ENCODE assay signal across 35 cellular contexts in genomic region chr20:37875776-37876175, GRCh38. TPM values are rescaled to one million over a fixed set of nuclear protein-coding genes. Genes with fewer than 3 reads are reported as not detected.
DNase-seq lines count a peak whose midpoint lies in the region; ATAC-seq and TF ChIP-seq lines count a peak whose summit lies in the region.
"Had no signal": no experiment of that assay in that cellular context is flagged by ENCODE, and none has a peak within 500 bp of the region (broad histone marks: within the 10 kb centered on the region; RNA-seq: fewer than 3 reads in every experiment).

No MANE protein-coding gene starts in this region.

- H3K27me3 Mint-ChIP-seq in brain, result no peaks in the 10 kb centered on the region
- H3K27me3 Mint-ChIP-seq in glutamatergic neuron (ENCODE audit: unreplicated experiment), result peaks cover 10% of the 10 kb centered on the region
- H3K27me3 Mint-ChIP-seq: B cell; CD4-positive, alpha-beta memory T cell; CD4-positive, alpha-beta T cell; CD4-positive, CD25-positive, alpha-beta regulatory T cell; CD8-positive, alpha-beta memory T cell had no signal

- H3K4me1 Mint-ChIP-seq in brain, result peaks cover 29% of the 10 kb centered on the region
- peaks cover 31% of the 10 kb centered on the region for H3K4me1 Mint-ChIP-seq in glutamatergic neuron (ENCODE audit: low read depth, unreplicated experiment)
- H3K4me1 Mint-ChIP-seq: B cell; CD14-positive monocyte; CD4-positive, alpha-beta memory T cell; CD4-positive, CD25-positive, alpha-beta regulatory T cell; CD8-positive, alpha-beta memory T cell had no signal

- H3K27me3 ChIP-seq in aorta (ENCODE audit: control insufficient read depth in 1 of 2, insufficient read depth in 2 of 2, low read length in 1 of 2) (no peaks in the 10 kb centered on the region), H7 (ENCODE audit: control insufficient read depth, insufficient read depth, low read length) (no peaks in the 10 kb centered on the region)
- H3K27me3 ChIP-seq: BE2C; BLaER1; BLaER1 treated with 17β-estradiol and CSF1 and Interleukin-3, amounts not matched to agents 10 nM and 100 nM had no signal

- peak overlapping the region in 3 of 5 experiments; percentile 14 to 77 (median 58) for H3K27ac Mint-ChIP-seq in brain
- no peak overlapping the region for H3K27ac Mint-ChIP-seq in glutamatergic neuron (ENCODE audit: unreplicated experiment)
- H3K27ac Mint-ChIP-seq: B cell; CD14-positive monocyte; CD4-positive, alpha-beta memory T cell; CD4-positive, alpha-beta T cell; CD8-positive, alpha-beta T cell had no signal

- H3K9me3 ChIP-seq in aorta (ENCODE audit: control insufficient read depth, low read length), result no peaks in the 10 kb centered on the region
- H3K9me3 ChIP-seq: A549; BE2C; BLaER1; BLaER1 treated with 17β-estradiol and CSF1 and Interleukin-3, amounts not matched to agents 10 nM and 100 nM; Caco-2 had no signal

- H3K4me3 Mint-ChIP-seq in brain (no peak overlapping the region), glutamatergic neuron (ENCODE audit: unreplicated experiment) (peak overlapping the region; percentile 51)
- H3K4me3 Mint-ChIP-seq: B cell; CD14-positive monocyte; CD4-positive, alpha-beta memory T cell; CD4-positive, alpha-beta T cell; CD4-positive, CD25-positive, alpha-beta regulatory T cell; CD8-positive, alpha-beta memory T cell; CD8-positive, alpha-beta T cell had no signal

- H3K9me3 Mint-ChIP-seq in brain (no peaks in the 10 kb centered on the region), glutamatergic neuron (ENCODE audit: unreplicated experiment) (peaks cover 9% of the 10 kb centered on the region)
- H3K9me3 Mint-ChIP-seq: CD14-positive monocyte; CD4-positive, alpha-beta memory T cell; CD4-positive, alpha-beta T cell; CD8-positive, alpha-beta memory T cell; CD8-positive, alpha-beta T cell had no signal

- H3K4me3 ChIP-seq in aorta (ENCODE audit: low read length in 2 of 2) (no peak overlapping the region), H7 (ENCODE audit: insufficient read depth, low read depth, low read length) (no peak overlapping the region)
- H3K4me3 ChIP-seq: A549; BLaER1; BLaER1 treated with 17β-estradiol and CSF1 and Interleukin-3, amounts not matched to agents 10 nM and 100 nM had no signal

- TF ChIP-seq CTCF in brain (conservative IDR thresholded peaks at IDR 0.05) (no peak), glutamatergic neuron (IDR thresholded peaks at IDR 0.05; ENCODE audit: partially characterized antibody, unreplicated experiment) (no peak)

- H3K36me3 ChIP-seq in aorta (ENCODE audit: control insufficient read depth in 1 of 2, insufficient read depth in 2 of 2, low read length in 1 of 2), result peaks cover 0 to 6% of the 10 kb centered on the region in 2 donors
- H3K36me3 ChIP-seq in H7 (replicated peaks; ENCODE audit: control insufficient read depth, insufficient read depth, low read length), result peaks cover under 1% of the 10 kb centered on the region; the same call in 1 of the 2 replicates

- H3K4me1 ChIP-seq in aorta (ENCODE audit: control insufficient read depth in 1 of 2, insufficient read depth in 2 of 2, low read length in 2 of 2), result no peaks in the 10 kb centered on the region
- H3K4me1 ChIP-seq: A549, Caco-2 had no signal

- 87% methylated on average over 12 of the region's 12 CpGs for WGBS in aorta, 2 donors

- no peak for ATAC-seq in aorta (ENCODE audit: low FRiP score)
- ATAC-seq in Right ventricle myocardium superior (ENCODE audit: poor library complexity), result no peak
- ATAC-seq in GM18909 (IDR thresholded peaks at IDR 0.05; ENCODE audit: poor library complexity, unreplicated experiment), result no peak
- ATAC-seq in HG02938 (IDR thresholded peaks at IDR 0.05; ENCODE audit: unreplicated experiment), result no peak
- ATAC-seq: A549; CD8-positive, alpha-beta T cell had no signal

- DNase-seq in glutamatergic neuron (no peak), posterior vena cava (ENCODE audit: low spot score) (peak; percentile 31), aorta (peak; percentile 17 to 63), Right ventricle myocardium superior (no peak), H7 (no peak)
- DNase-seq: 8988T; ACHN; AML-193; BE2C; C1 segment of cervical spinal cord; Caco-2; Calu3; CD4-positive, alpha-beta memory T cell; CD4-positive, alpha-beta T cell; CD4-positive, CD25-positive, alpha-beta regulatory T cell; CD8-positive, alpha-beta memory T cell; CD8-positive, alpha-beta T cell; COR-L47; DMS 273 treated with DMSO at 0.1 percent for 48 hours; DMS153; DMS53; DMS79; DMS79 treated with DMSO at 0.1 percent for 48 hours; DND-41; EL had no signal

- intact Hi-C loops in posterior vena cava (cut with DNase I) (no loop called here), aorta (cut with DNase I) (no loop called here), Right ventricle myocardium superior (cut with DNase I) (no loop called here)

- H3K36me3 Mint-ChIP-seq in brain, result peaks cover 18% of the 10 kb centered on the region
- H3K36me3 Mint-ChIP-seq in glutamatergic neuron (ENCODE audit: unreplicated experiment), result peaks cover 4% of the 10 kb centered on the region

- H3K27ac ChIP-seq in aorta (ENCODE audit: low read depth in 1 of 2, low read length in 2 of 2), result no peak overlapping the region
- H3K27ac ChIP-seq: 22Rv1; A549; BLaER1; BLaER1 treated with 17β-estradiol and CSF1 and Interleukin-3, amounts not matched to agents 10 nM and 100 nM; C4-2B had no signal

RNA-seq across cellular contexts. Expression of gene VSTM2L, which starts 27.2 kb away (rescaled TPM):
- polyA plus RNA-seq in brain (ENCODE audit: insufficient read depth, low read depth, low replicate concordance), result 46.5 TPM
- 15.9 TPM for total RNA-seq in glutamatergic neuron (ENCODE audit: unreplicated experiment)
- total RNA-seq in posterior vena cava, result 1 to 10 TPM; 6.4 to 6.9 TPM
- total RNA-seq in aorta, result 1 to 10 TPM in 1 of 2 donors, under 1 TPM in 1; 0.78 to 3.1 TPM
- not detected for polyA plus RNA-seq in aorta
- total RNA-seq in Right ventricle myocardium superior, result 17.0 TPM
- total RNA-seq in H7 (2014; rRNA removed; shearing (Covaris generic)), result 2.7 and 5.8 TPM in 2 replicates
- total RNA-seq: B cell; Caco-2; CD4-positive, alpha-beta memory T cell; CD4-positive, alpha-beta T cell; CD4-positive, CD25-positive, alpha-beta regulatory T cell; CD8-positive, alpha-beta memory T cell; CD8-positive, alpha-beta T cell had no signal
- polyA plus RNA-seq: CD14-positive monocyte; CD4-positive, alpha-beta memory T cell; CD4-positive, CD25-positive, alpha-beta regulatory T cell; CD8-positive, alpha-beta memory T cell had no signal

Comparison
In these comparisons a context has a peak if more than half of its experiments do, and no peak if none do; other contexts are left out.
1. DNase-seq: peak in posterior vena cava (single experiment) and aorta (2 of 2); none in glutamatergic neuron (single experiment), Right ventricle myocardium superior (single experiment) and H7 (single experiment).